ENCODE assay signal across 22 cellular contexts in the genomic region with DNA sequence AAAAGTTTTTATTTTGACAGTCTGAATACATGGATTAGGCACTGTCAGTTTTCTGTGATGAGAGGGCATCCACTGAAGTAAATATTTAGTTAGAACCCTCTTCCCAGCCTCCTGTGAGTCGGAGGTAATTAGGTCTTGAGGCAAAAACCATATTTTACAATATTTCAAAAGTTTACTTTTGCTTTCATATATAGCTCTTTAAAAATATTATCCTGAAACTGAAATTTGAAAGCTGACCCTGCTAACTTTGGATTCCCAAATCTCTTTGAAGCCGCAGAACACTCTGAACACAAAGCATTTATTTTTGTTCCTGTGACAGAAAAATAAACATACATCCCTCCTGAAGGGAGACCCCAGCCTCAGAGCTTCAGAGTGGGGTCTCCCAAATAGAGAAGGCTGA.
"Had no signal": no experiment of that assay in that cellular context is flagged by ENCODE, and none has a peak within 500 bp of the region (broad histone marks: within the 10 kb centered on the region; RNA-seq: fewer than 3 reads in every experiment).

No MANE protein-coding gene starts in this region.

- H3K27ac ChIP-seq: SJCRH30 had no signal

- H3K36me3 ChIP-seq: SJCRH30 had no signal

- DNase-seq: Karpas-422, KBM-7, NCI-H1092, NCI-H1105 treated with DMSO at 0.1 percent for 48 hours, NCI-H1417 treated with DMSO at 0.1 percent for 48 hours, NCI-H146, NCI-H1694 treated with DMSO at 0.1 percent for 48 hours, NCI-H1930, NCI-H2081, NCI-H2107, NCI-H2227 treated with DMSO at 0.1 percent for 48 hours, NCI-H524, NCI-H526 treated with DMSO at 0.1 percent for 48 hours, NCI-H748 treated with DMSO at 0.1 percent for 48 hours, PC-3, SHP77 treated with DMSO at 0.1 percent for 48 hours, SJCRH30, T-helper 1 cell, T-helper 17 cell had no signal

- H3K9me3 ChIP-seq: SJCRH30 had no signal

- H3K4me3 ChIP-seq: SJCRH30 had no signal

- H3K27me3 ChIP-seq: SJCRH30 had no signal

- ATAC-seq: Panc1, PC-3, Right ventricle myocardium inferior, SK-N-SH treated with all-trans-retinoic acid at 6 μM for 48 hours, T-helper 17 cell had no signal
